Comparison of ENCODE assay signal across 13 cellular contexts in genomic region chr3:82058809-82059208, GRCh38.
"Had no signal": no experiment of that assay in that cellular context is flagged by ENCODE, and none has a peak within 500 bp of the region (broad histone marks: within the 10 kb centered on the region; RNA-seq: fewer than 3 reads in every experiment).

No MANE protein-coding gene starts in this region.

- ATAC-seq: esophagus mucosa; left cardiac atrium; mucosa of descending colon; naive thymus-derived CD8-positive, alpha-beta T cell; right cardiac atrium had no signal

- H3K36me3 ChIP-seq: neutrophil had no signal

- H3K4me3 ChIP-seq: mucosa of descending colon had no signal

- H3K27me3 ChIP-seq: neutrophil had no signal

- H3K27ac ChIP-seq: neutrophil had no signal

- DNase-seq: effector memory CD4-positive, alpha-beta T cell; kidney; left cardiac atrium; mucosa of descending colon; naive thymus-derived CD8-positive, alpha-beta T cell; right cardiac atrium; small intestine; stimulated activated CD4-positive, alpha-beta T cell treated with anti-CD3 and anti-CD28 coated beads, Interleukin-12 subunit alpha, Interleukin-12 subunit beta, amount 100 ng/mL, for 4 hours; stimulated activated CD4-positive, alpha-beta T cell treated with anti-CD3 and anti-CD28 coated beads, Interleukin-2, amount 100 ng/mL, for 48 hours; stimulated activated naive CD4-positive, alpha-beta T cell treated with Interleukin-2 at 50 U/mL for 16 hours; trophoblast cell had no signal

- H3K9me3 ChIP-seq: mucosa of descending colon, neutrophil had no signal
